ENCODE assay signal across 21 cellular contexts in the genomic region with DNA sequence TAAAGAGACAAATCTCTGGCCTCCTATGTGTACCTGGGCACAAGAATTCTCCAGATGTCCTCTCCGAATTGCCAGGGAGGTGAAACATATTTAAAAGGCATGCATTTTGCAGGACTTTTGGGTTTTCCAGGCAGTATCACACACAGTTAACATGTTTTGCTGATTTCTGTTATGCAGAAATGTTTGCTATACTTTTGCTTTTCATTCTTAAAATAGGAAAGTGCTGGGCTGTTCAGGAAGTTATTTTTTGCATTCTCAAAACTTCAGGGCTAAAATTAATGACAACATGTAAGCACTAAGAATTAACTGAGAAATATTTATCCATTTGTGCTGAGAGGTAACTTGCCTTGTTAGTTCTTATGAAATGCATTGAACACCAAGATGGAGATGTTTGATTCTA.
"Had no signal": no experiment of that assay in that cellular context is flagged by ENCODE, and none has a peak within 500 bp of the region (broad histone marks: within the 10 kb centered on the region; RNA-seq: fewer than 3 reads in every experiment).

No MANE protein-coding gene starts in this region.

- H3K4me3 Mint-ChIP-seq: natural killer cell; neural crest cell; stimulated activated effector memory CD8-positive, alpha-beta T cell treated with anti-CD3 and anti-CD28 coated beads, Interleukin-12 subunit alpha, Interleukin-12 subunit beta, amount 100 ng/mL, for 72 hours; type B pancreatic cell had no signal

- H3K9me3 Mint-ChIP-seq: type B pancreatic cell had no signal

- DNase-seq: colonic mucosa; effector CD4-positive, alpha-beta T cell; heart left ventricle; hippocampal formation; kidney glomerular epithelial cell; natural killer cell; occipital lobe; psoas muscle; retina; right lobe of liver; stimulated activated CD4-positive, alpha-beta T cell treated with anti-CD3 and anti-CD28 coated beads, Interleukin-4, amount 100 ng/mL, for 1 hour; stimulated activated CD8-positive, alpha-beta memory T cell treated with anti-CD3 and anti-CD28 coated beads, Interleukin-4, amount 100 ng/mL, for 48 hours; stimulated activated naive CD8-positive, alpha-beta T cell treated with anti-CD3 and anti-CD28 coated beads, Interleukin-15, Interleukin-2, amounts not matched to agents 100 U/mL and 50 U/mL, for 24 hours; thyroid gland; uterus had no signal

- H3K4me1 Mint-ChIP-seq: natural killer cell; neural crest cell; stimulated activated effector memory CD8-positive, alpha-beta T cell treated with anti-CD3 and anti-CD28 coated beads, Interleukin-12 subunit alpha, Interleukin-12 subunit beta, amount 100 ng/mL, for 72 hours had no signal

- H3K4me3 ChIP-seq: colonic mucosa, heart left ventricle, psoas muscle, right lobe of liver, suprapubic skin, thyroid gland, uterus had no signal

- H3K27ac Mint-ChIP-seq: natural killer cell; stimulated activated effector memory CD8-positive, alpha-beta T cell treated with anti-CD3 and anti-CD28 coated beads, Interleukin-12 subunit alpha, Interleukin-12 subunit beta, amount 100 ng/mL, for 72 hours; type B pancreatic cell had no signal

- H3K4me1 ChIP-seq: colonic mucosa, psoas muscle, right lobe of liver, thyroid gland, uterus had no signal

- H3K27me3 Mint-ChIP-seq: type B pancreatic cell had no signal

- ATAC-seq: esophagus mucosa; heart left ventricle; natural killer cell; psoas muscle; right lobe of liver; stimulated activated effector memory CD8-positive, alpha-beta T cell treated with anti-CD3 and anti-CD28 coated beads, Interleukin-12 subunit alpha, Interleukin-12 subunit beta, amount 100 ng/mL, for 72 hours; stimulated activated naive CD8-positive, alpha-beta T cell treated with anti-CD3 and anti-CD28 coated beads, Interleukin-15, Interleukin-2, amounts not matched to agents 100 U/mL and 50 U/mL, for 24 hours had no signal

- H3K27ac ChIP-seq: colonic mucosa, heart left ventricle, psoas muscle, right lobe of liver, suprapubic skin, thyroid gland, uterus had no signal

- FAIRE-seq: frontal cortex had no signal

- H3K27me3 ChIP-seq: colonic mucosa, heart left ventricle, right lobe of liver, suprapubic skin, thyroid gland, uterus had no signal

- H3K36me3 ChIP-seq: colonic mucosa, heart left ventricle, right lobe of liver, suprapubic skin, thyroid gland, uterus had no signal

- H3K36me3 Mint-ChIP-seq: natural killer cell; stimulated activated effector memory CD8-positive, alpha-beta T cell treated with anti-CD3 and anti-CD28 coated beads, Interleukin-12 subunit alpha, Interleukin-12 subunit beta, amount 100 ng/mL, for 72 hours; type B pancreatic cell had no signal

- H3K9me3 ChIP-seq: colonic mucosa, heart left ventricle, psoas muscle, right lobe of liver, suprapubic skin, thyroid gland, uterus had no signal
